9 cellular contexts compared by ENCODE assay signal in genomic region chr3:3665961-3666640, GRCh38.
DNase-seq lines count a peak whose midpoint lies in the region; ATAC-seq lines count a peak whose summit lies in the region.
"Had no signal": no experiment of that assay in that cellular context is flagged by ENCODE, and none has a peak within 500 bp of the region (broad histone marks: within the 10 kb centered on the region; RNA-seq: fewer than 3 reads in every experiment).

No MANE protein-coding gene starts in this region.

- intact Hi-C loops in activated CD4-positive, alpha-beta T cell treated with anti-CD3 and anti-CD28 coated beads, Interleukin-2, amount 10 ng/mL, durations not matched to agents 24 days and 14 days (cut with micrococcal nuclease): no loop called here

- peak overlapping the region in 2 of 6 donors; percentile 36 to 67 for H3K27ac Mint-ChIP-seq in naive B cell
- no peak overlapping the region for H3K27ac Mint-ChIP-seq in activated CD4-positive, alpha-beta T cell treated with anti-CD3 and anti-CD28 coated beads, Interleukin-2, amount 10 ng/mL, durations not matched to agents 24 days and 14 days

- H3K9me3 Mint-ChIP-seq in naive B cell: peaks cover 3 to 18% (median 6%) of the 10 kb centered on the region in 7 donors
- no peaks in the 10 kb centered on the region for H3K9me3 Mint-ChIP-seq in activated CD4-positive, alpha-beta T cell treated with anti-CD3 and anti-CD28 coated beads, Interleukin-2, amount 10 ng/mL, durations not matched to agents 24 days and 14 days

- H3K36me3 Mint-ChIP-seq in naive B cell: no peaks in the 10 kb centered on the region
- H3K36me3 Mint-ChIP-seq in activated CD4-positive, alpha-beta T cell treated with anti-CD3 and anti-CD28 coated beads, Interleukin-2, amount 10 ng/mL, durations not matched to agents 24 days and 14 days (ENCODE audit: low read depth): no peaks in the 10 kb centered on the region

- ATAC-seq in GM18873 (IDR thresholded peaks at IDR 0.05; ENCODE audit: low FRiP score, unreplicated experiment): peak; percentile 29
- peak; percentile 42 for ATAC-seq in HG02571 (IDR thresholded peaks at IDR 0.05; ENCODE audit: unreplicated experiment)
- ATAC-seq in HG03521 (IDR thresholded peaks at IDR 0.05; ENCODE audit: unreplicated experiment): peak; percentile 22
- peak; percentile 52 to 58 for ATAC-seq in naive B cell (ENCODE audit: low read depth in 2 of 2)

- no peak for DNase-seq in naive B cell
- DNase-seq in stimulated activated CD4-positive, alpha-beta T cell treated with anti-CD3 and anti-CD28 coated beads, Interleukin-12 subunit alpha, Interleukin-12 subunit beta, amount 100 ng/mL, for 4 hours: no peak
- no peak for DNase-seq in D341Med (ENCODE audit: low spot score)
- DNase-seq in activated CD4-positive, alpha-beta T cell treated with anti-CD3 and anti-CD28 coated beads, Interleukin-2, amount 10 ng/mL, durations not matched to agents 24 days and 14 days: no peak
- DNase-seq in germinal center (ENCODE audit: low spot score): no peak
- DNase-seq: sigmoid colon had no signal

- peaks cover 0 to 6% (median 3%) of the 10 kb centered on the region in 3 donors for H3K27me3 Mint-ChIP-seq in naive B cell
- no peaks in the 10 kb centered on the region for H3K27me3 Mint-ChIP-seq in activated CD4-positive, alpha-beta T cell treated with anti-CD3 and anti-CD28 coated beads, Interleukin-2, amount 10 ng/mL, durations not matched to agents 24 days and 14 days

- peak overlapping the region in 2 of 8 donors; percentile 39 to 41 for H3K4me3 Mint-ChIP-seq in naive B cell
- no peak overlapping the region for H3K4me3 Mint-ChIP-seq in activated CD4-positive, alpha-beta T cell treated with anti-CD3 and anti-CD28 coated beads, Interleukin-2, amount 10 ng/mL, durations not matched to agents 24 days and 14 days

- H3K4me1 Mint-ChIP-seq in naive B cell: peaks cover 5 to 11% (median 7%) of the 10 kb centered on the region in 3 donors
- no peaks in the 10 kb centered on the region for H3K4me1 Mint-ChIP-seq in activated CD4-positive, alpha-beta T cell treated with anti-CD3 and anti-CD28 coated beads, Interleukin-2, amount 10 ng/mL, durations not matched to agents 24 days and 14 days
